Comparison of ENCODE assay signal across 7 cellular contexts in the genomic region with DNA sequence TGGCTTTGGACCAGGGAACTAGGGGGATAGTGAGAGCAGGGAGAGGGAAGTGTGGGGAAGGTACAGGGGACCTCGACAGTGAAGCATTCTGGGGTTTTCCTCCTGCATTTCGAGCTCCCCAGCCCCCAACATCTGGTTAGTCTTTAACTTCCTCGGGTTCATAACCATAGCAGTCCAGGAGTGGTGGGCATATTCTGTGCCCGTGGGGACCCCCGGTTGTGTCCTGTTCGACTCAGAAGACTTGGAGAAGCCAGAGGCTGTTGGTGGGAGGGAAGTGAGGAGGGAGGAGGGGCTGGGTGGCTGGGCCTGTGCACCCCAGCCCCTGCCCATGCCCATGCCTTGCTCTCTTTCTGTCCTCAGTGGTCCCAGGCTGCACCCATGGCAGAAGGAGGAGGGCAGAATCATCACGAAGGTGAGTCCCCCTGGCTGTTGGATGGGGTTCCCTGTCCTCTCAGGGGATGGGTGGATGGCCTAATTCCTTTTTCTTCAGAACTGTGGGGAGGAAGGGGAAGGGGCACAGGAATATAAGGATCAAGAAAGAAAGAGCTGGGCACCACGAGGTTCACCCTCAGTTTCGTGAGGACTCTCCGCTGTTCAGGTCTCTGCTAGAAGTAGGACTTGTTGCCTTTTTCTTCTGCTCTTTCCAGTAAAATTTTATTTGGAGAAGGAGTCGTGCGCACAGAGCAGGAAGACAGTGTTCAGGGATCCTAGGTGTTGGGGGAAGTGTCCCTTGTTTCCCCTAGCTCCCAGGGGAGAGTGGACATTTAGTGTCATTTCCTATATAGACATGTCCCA. TPM values are rescaled to one million over a fixed set of nuclear protein-coding genes. Genes with fewer than 3 reads are reported as not detected.
DNase-seq lines count a peak whose midpoint lies in the region; ATAC-seq and TF ChIP-seq lines count a peak whose summit lies in the region.

No MANE protein-coding gene starts in this region.

- no peak for ATAC-seq in T-cell (replicated peaks in 1 of 4)

- H3K27me3 Mint-ChIP-seq in T-cell: peaks cover 19 to 25% of the 10 kb centered on the region in 2 donors

- intact Hi-C loops in left ventricle myocardium inferior (cut with micrococcal nuclease): no loop called here

- H3K4me3 ChIP-seq in HEK293 (ENCODE audit: low read depth, low read length) (no peak overlapping the region), left ventricle myocardium inferior (peak overlapping the region; percentile 95), smooth muscle cell (peak overlapping the region; percentile 89)

- H3F3A ChIP-seq in smooth muscle cell (ENCODE audit: low read depth): peaks cover 17% of the 10 kb centered on the region

- peak overlapping the region; percentile 96 for H3K4me2 ChIP-seq in smooth muscle cell

- no peak overlapping the region for H2AFZ ChIP-seq in smooth muscle cell (ENCODE audit: low read depth)

- no peak for TF ChIP-seq CTCF in HEK293 (tag by site-specific recombination; IDR thresholded peaks at IDR 0.05)
- TF ChIP-seq CTCF in VCaP (conservative IDR thresholded peaks at IDR 0.05): no peak
- no peak for TF ChIP-seq CTCF in left ventricle myocardium inferior (IDR thresholded peaks at IDR 0.05; ENCODE audit: borderline replicate concordance)
- no peak for TF ChIP-seq CTCF in smooth muscle cell (IDR thresholded peaks at IDR 0.05; ENCODE audit: borderline replicate concordance, insufficient read depth, poor library complexity, severe bottlenecking)

- no peak overlapping the region for H3K27ac Mint-ChIP-seq in T-cell

- DNase-seq in left ventricle myocardium inferior (no peak), smooth muscle cell (lab: John Stamatoyannopoulos, UW; ENCODE audit: unreplicated experiment) (no peak), iPS-NIHi7 (ENCODE audit: extremely low spot score) (no peak), T-cell (no peak), amygdala (lab: John Stamatoyannopoulos, UW) (no peak)

- peaks cover 91% of the 10 kb centered on the region for H4K20me1 ChIP-seq in smooth muscle cell (ENCODE audit: low read depth)

- H3K79me2 ChIP-seq in smooth muscle cell (ENCODE audit: low read depth): peaks cover 91% of the 10 kb centered on the region

- H3K27ac ChIP-seq in HEK293 (ENCODE audit: extremely low read depth, low read depth, low read length): no peak overlapping the region
- H3K27ac ChIP-seq in VCaP: peak overlapping the region; percentile 96; the same call in 1 of the 2 replicates
- peak overlapping the region; percentile 98 for H3K27ac ChIP-seq in left ventricle myocardium inferior (replicated peaks)
- H3K27ac ChIP-seq in smooth muscle cell (ENCODE audit: low read depth): peak overlapping the region; percentile 22

- CTCF ChIA-PET in HEK293 (lab: Yijun Ruan, JAX) (interaction anchor here (0.6 to 4.4 kb wide), 49 partner anchors 9 to 308 kb away, joined by 3 to 48 read pairs (median 4); a partner anchor contains a TSS), T-cell (lab: Charles Lee) (interaction anchor here (0.6 to 1.1 kb wide), 4 partner anchors 13 to 446 kb away, joined by 3 to 9 read pairs (median 3); no protein-coding TSS in a partner anchor)

- no peaks in the 10 kb centered on the region for H3K36me3 Mint-ChIP-seq in T-cell

- H3K27me3 ChIP-seq in left ventricle myocardium inferior (ENCODE audit: low read depth) (no peaks in the 10 kb centered on the region), smooth muscle cell (ENCODE audit: low read depth) (no peaks in the 10 kb centered on the region)

- H3K9me3 ChIP-seq in HEK293 (ENCODE audit: control insufficient read depth, insufficient read depth, low read depth, low read length) (no peaks in the 10 kb centered on the region), left ventricle myocardium inferior (replicated peaks) (no peaks in the 10 kb centered on the region), smooth muscle cell (replicated peaks; ENCODE audit: low read depth) (no peaks in the 10 kb centered on the region)

- no peaks in the 10 kb centered on the region for H3K9me3 Mint-ChIP-seq in T-cell

- no peak overlapping the region for H3K4me3 Mint-ChIP-seq in T-cell

- peaks cover 7% of the 10 kb centered on the region for H3K4me1 ChIP-seq in HEK293 (ENCODE audit: control insufficient read depth, insufficient read depth, low read length)
- peaks cover 98% of the 10 kb centered on the region for H3K4me1 ChIP-seq in left ventricle myocardium inferior
- H3K4me1 ChIP-seq in smooth muscle cell (ENCODE audit: low read depth): peaks cover 22% of the 10 kb centered on the region

- POLR2A ChIA-PET in HEK293 (lab: Yijun Ruan, JAX): interaction anchor here (0.6 to 2.0 kb wide), 8 partner anchors 12 to 145 kb away, joined by 3 to 8 read pairs (median 4); a partner anchor contains a TSS
- POLR2A ChIA-PET in T-cell (lab: Charles Lee): no interaction called here

- 76% methylated on average over 12 of the region's 12 CpGs for WGBS in smooth muscle cell (ENCODE audit: low lambda C conversion rate)

- H3K9ac ChIP-seq in smooth muscle cell (ENCODE audit: low read depth): no peak overlapping the region

- peaks cover 11 to 29% (median 24%) of the 10 kb centered on the region in 3 donors for H3K4me1 Mint-ChIP-seq in T-cell

- peaks cover 0 to 44% of the 10 kb centered on the region in 2 experiments; a peak in 2 of 3 replicates for H3K36me3 ChIP-seq in HEK293 (ENCODE audit: control insufficient read depth in 2 of 2, insufficient read depth in 1 of 2, low read length in 2 of 2)
- peaks cover 43% of the 10 kb centered on the region for H3K36me3 ChIP-seq in left ventricle myocardium inferior
- H3K36me3 ChIP-seq in smooth muscle cell (ENCODE audit: low read depth): peaks cover 10% of the 10 kb centered on the region

TF ChIP-seq in HEK293, 187 proteins besides CTCF, POLR2A, EP300 and RAD21:
- TF ChIP-seq ZIC2 (tag by site-specific recombination; IDR thresholded peaks at IDR 0.05) (no peak), ZNF707 (tag by site-specific recombination; IDR thresholded peaks at IDR 0.05) (no peak), SCRT2 (tag by site-specific recombination; IDR thresholded peaks at IDR 0.05) (peak; percentile 52; the same call in 1 of the 2 replicates)

RNA-seq across cellular contexts. Expression of a gene that starts 4.2 kb away (rescaled TPM):
- total RNA-seq in left ventricle myocardium inferior (359 TPM), smooth muscle cell (120 and 136 TPM in 2 replicates), T-cell (1 to 10 TPM; 1.1 to 8.9 (median 6.4) TPM)
- polyA plus RNA-seq in smooth muscle cell: 116 and 143 TPM in 2 replicates

Comparison
In these comparisons a context has a peak if more than half of its experiments do, and no peak if none do; other contexts are left out.
1. RNA of a gene that starts 4.2 kb away (total RNA-seq): 359 TPM in left ventricle myocardium inferior (single experiment) and 120 to 136 TPM in smooth muscle cell; 1.1 to 8.9 TPM in T-cell; every median in the first group is over 10 times any median in the second.